1 cellular context compared by ENCODE assay signal in the genomic region with DNA sequence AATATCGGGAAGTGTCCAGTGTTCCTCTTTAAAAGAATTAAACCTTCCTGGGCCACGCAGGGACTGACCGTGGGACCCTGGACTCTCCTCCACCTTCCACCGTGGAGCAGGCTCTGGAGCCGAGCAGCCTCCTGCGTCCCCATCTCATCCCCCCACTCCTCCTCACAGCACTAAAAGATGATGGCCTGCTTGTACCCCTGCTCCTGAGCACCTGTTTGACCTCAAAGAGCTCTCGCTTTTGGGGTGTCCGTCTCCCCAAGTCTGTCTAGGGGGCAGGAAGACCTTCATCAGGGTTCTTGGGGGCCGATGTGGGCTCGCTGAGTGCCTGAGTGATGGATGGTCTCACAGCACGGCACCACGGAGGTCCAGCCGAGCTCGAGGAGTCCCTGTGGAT.
TF ChIP-seq lines count a peak whose summit lies in the region.

No MANE protein-coding gene starts in this region.

TF ChIP-seq in H1, 55 proteins besides CTCF, POLR2A, EP300 and RAD21:
- no peak for TF ChIP-seq TEAD4 (IDR thresholded peaks at IDR 0.05; ENCODE audit: low read depth, low read length)
- TF ChIP-seq SUZ12 (IDR thresholded peaks at IDR 0.05; ENCODE audit: low read length), result no peak
- TF ChIP-seq RXRA (IDR thresholded peaks at IDR 0.05; ENCODE audit: insufficient read depth, low read depth, low read length), result no peak
- TF ChIP-seq CBX8 (IDR thresholded peaks at IDR 0.05; ENCODE audit: borderline replicate concordance, low read depth, low read length), result no peak
- no peak for TF ChIP-seq TBP (IDR thresholded peaks at IDR 0.05; ENCODE audit: low read depth, low read length)
- TF ChIP-seq SRF (IDR thresholded peaks at IDR 0.05; ENCODE audit: low read depth, low read length), result no peak
- no peak for TF ChIP-seq KDM4A (IDR thresholded peaks at IDR 0.05; ENCODE audit: low read depth, low read length, severe bottlenecking)
- TF ChIP-seq POLR2AphosphoS5 (IDR thresholded peaks at IDR 0.05; ENCODE audit: low read depth, low read length), result no peak
- TF ChIP-seq SP4 (IDR thresholded peaks at IDR 0.05; ENCODE audit: low read length), result no peak
- TF ChIP-seq TAF7 (optimal IDR thresholded peaks at IDR 0.05; ENCODE audit: borderline replicate concordance, low read depth, low read length), result no peak
- TF ChIP-seq CBX5 (IDR thresholded peaks at IDR 0.05; ENCODE audit: low read depth, low read length), result no peak
- no peak for TF ChIP-seq TAF1 (IDR thresholded peaks at IDR 0.05; ENCODE audit: low read depth, low read length)
- TF ChIP-seq, protein P1, sequence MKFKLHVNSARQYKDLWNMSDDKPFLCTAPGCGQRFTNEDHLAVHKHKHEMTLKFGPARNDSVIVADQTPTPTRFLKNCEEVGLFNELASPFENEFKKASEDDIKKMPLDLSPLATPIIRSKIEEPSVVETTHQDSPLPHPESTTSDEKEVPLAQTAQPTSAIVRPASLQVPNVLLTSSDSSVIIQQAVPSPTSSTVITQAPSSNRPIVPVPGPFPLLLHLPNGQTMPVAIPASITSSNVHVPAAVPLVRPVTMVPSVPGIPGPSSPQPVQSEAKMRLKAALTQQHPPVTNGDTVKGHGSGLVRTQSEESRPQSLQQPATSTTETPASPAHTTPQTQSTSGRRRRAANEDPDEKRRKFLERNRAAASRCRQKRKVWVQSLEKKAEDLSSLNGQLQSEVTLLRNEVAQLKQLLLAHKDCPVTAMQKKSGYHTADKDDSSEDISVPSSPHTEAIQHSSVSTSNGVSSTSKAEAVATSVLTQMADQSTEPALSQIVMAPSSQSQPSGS (IDR thresholded peaks at IDR 0.05; ENCODE audit: low read length), result no peak
- no peak for TF ChIP-seq POU5F1 (IDR thresholded peaks at IDR 0.05; ENCODE audit: low read depth, low read length)
- TF ChIP-seq KDM1A (IDR thresholded peaks at IDR 0.05; ENCODE audit: borderline replicate concordance, low read length), result no peak
